ENCODE assay signal across 9 cellular contexts in the genomic region with DNA sequence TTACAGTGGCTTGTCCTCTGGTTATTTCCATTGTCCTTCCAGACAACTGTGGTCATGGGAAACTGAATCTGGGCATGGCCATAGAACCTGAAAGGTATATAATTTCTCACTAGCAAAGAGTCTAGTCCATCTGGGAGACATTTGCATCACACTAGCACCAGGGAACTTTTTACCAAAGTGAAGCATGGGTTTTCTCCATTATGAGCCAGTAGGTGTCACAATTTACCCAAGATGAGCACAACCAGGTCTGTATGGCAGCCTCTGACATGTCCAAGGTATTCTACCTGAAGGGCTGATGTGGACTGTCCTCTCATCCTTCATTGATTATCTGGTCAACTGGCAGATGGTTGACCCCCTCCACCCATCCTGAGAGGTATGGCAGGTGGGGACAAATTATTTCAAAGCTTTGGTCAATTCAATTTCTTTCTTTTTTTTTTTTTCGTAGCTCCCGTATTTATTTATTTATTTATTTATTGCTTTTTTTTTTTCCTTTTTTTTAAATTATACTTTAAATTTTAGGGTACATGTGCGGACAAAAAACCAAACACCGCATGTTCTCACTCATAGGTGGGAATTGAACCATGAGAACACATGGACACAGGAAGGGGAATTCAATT.
DNase-seq lines count a peak whose midpoint lies in the region; ATAC-seq and TF ChIP-seq lines count a peak whose summit lies in the region.
"Had no signal": no experiment of that assay in that cellular context is flagged by ENCODE, and none has a peak within 500 bp of the region (broad histone marks: within the 10 kb centered on the region; RNA-seq: fewer than 3 reads in every experiment).

No MANE protein-coding gene starts in this region.

- no peak overlapping the region for H3K27ac ChIP-seq in dorsolateral prefrontal cortex

- no peak for ATAC-seq in effector memory CD8-positive, alpha-beta T cell (replicated peaks)

- no peaks in the 10 kb centered on the region for H3K4me1 Mint-ChIP-seq in effector memory CD8-positive, alpha-beta T cell (ENCODE audit: low read depth in 2 of 2)
- H3K4me1 Mint-ChIP-seq: IgD-negative memory B cell had no signal

- H3K27ac Mint-ChIP-seq in effector memory CD8-positive, alpha-beta T cell: no peak overlapping the region
- H3K27ac Mint-ChIP-seq: IgD-negative memory B cell had no signal

- H3K36me3 Mint-ChIP-seq in effector memory CD8-positive, alpha-beta T cell (ENCODE audit: insufficient read depth): no peaks in the 10 kb centered on the region
- H3K36me3 Mint-ChIP-seq: IgD-negative memory B cell had no signal

- H3K27me3 Mint-ChIP-seq in effector memory CD8-positive, alpha-beta T cell: peaks cover 0 to 6% of the 10 kb centered on the region in 2 donors
- H3K27me3 Mint-ChIP-seq: IgD-negative memory B cell had no signal

- no peaks in the 10 kb centered on the region for H3K9me3 Mint-ChIP-seq in effector memory CD8-positive, alpha-beta T cell
- H3K9me3 Mint-ChIP-seq: IgD-negative memory B cell had no signal

- intact Hi-C loops in dorsolateral prefrontal cortex (cut with DNase I): no loop called here

- no peaks in the 10 kb centered on the region for H3K36me3 ChIP-seq in H7 (replicated peaks; ENCODE audit: control insufficient read depth, insufficient read depth, low read length)

- H3K27me3 ChIP-seq in H7 (ENCODE audit: control insufficient read depth, insufficient read depth, low read length): no peaks in the 10 kb centered on the region
- H3K27me3 ChIP-seq in dorsolateral prefrontal cortex: no peaks in the 10 kb centered on the region

- peak; percentile 90 for DNase-seq in DMS53 (lab: John Stamatoyannopoulos, UW)
- peak; percentile 41 for DNase-seq in H7
- DNase-seq in NCI-H1694 (lab: John Stamatoyannopoulos, UW): peak; percentile 7
- DNase-seq in dorsolateral prefrontal cortex: no peak
- no peak for DNase-seq in T-helper 9 cell
- DNase-seq in SKM-1 treated with dmso at 0.1 percent for 144 hours (lab: John Stamatoyannopoulos, UW; ENCODE audit: unreplicated experiment): no peak
- DNase-seq in activated T-cell treated with anti-CD3 and anti-CD28 coated beads, Interleukin-2, amount 50 U/mL, for 1 hour: no peak
- no peak for DNase-seq in effector memory CD8-positive, alpha-beta T cell

- peak in 38 of 56 donors; percentile 9 to 49 (median 30) for TF ChIP-seq CTCF in dorsolateral prefrontal cortex (IDR thresholded peaks at IDR 0.05 in 54 of 56, conservative IDR thresholded peaks at IDR 0.05 in 2 of 56; ENCODE audit: low read depth in 1 of 56, partially characterized antibody in 56 of 56)

- H3K4me3 Mint-ChIP-seq in effector memory CD8-positive, alpha-beta T cell: no peak overlapping the region
- H3K4me3 Mint-ChIP-seq: IgD-negative memory B cell had no signal

- H3K4me3 ChIP-seq in H7 (ENCODE audit: insufficient read depth, low read depth, low read length) (no peak overlapping the region), dorsolateral prefrontal cortex (no peak overlapping the region)

Comparison
In these comparisons a context has a peak if more than half of its experiments do, and no peak if none do; other contexts are left out.
1. DNase-seq: peak in DMS53 (single experiment), H7 (single experiment) and NCI-H1694 (single experiment); none in dorsolateral prefrontal cortex (0 of 10), T-helper 9 cell (single experiment), SKM-1 treated with dmso at 0.1 percent for 144 hours (single experiment), activated T-cell treated with anti-CD3 and anti-CD28 coated beads, Interleukin-2, amount 50 U/mL, for 1 hour (single experiment) and effector memory CD8-positive, alpha-beta T cell (0 of 3).